13 cellular contexts compared by ENCODE assay signal in the genomic region with DNA sequence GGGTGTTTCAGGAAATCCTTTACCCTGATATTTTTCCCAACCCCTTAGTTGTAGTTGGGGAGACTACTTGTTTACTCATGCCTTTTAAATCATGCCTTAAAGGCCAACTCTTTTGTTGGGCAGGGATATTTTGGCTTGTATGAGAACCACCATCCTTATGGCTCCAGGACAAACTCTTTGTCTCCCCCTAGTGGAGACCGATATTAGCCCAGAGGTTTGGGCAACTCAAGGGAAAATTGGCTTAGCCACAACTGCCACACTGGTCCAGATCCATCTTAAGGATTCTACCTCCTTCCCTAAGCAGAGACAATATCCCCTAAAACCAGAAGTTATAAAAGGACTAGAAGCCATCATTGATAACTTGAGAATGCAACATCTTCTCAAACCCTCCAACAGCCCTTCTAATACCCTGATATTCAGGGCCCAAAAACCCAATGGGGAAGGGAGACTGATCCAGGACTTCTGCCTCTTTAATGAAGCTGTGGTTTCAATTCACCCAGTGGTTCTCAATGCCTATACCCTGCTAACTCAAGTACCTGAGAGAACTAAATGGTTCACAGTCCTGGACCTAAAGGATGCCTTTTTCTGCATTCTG.
DNase-seq lines count a peak whose midpoint lies in the region; ATAC-seq and TF ChIP-seq lines count a peak whose summit lies in the region.
"Had no signal": no experiment of that assay in that cellular context is flagged by ENCODE, and none has a peak within 500 bp of the region (broad histone marks: within the 10 kb centered on the region; RNA-seq: fewer than 3 reads in every experiment).

No MANE protein-coding gene starts in this region.

- POLR2A ChIA-PET in MCF 10A (lab: Yijun Ruan, JAX): no interaction called here

- TF ChIP-seq CTCF in MCF 10A (IDR thresholded peaks at IDR 0.05; ENCODE audit: unreplicated experiment) (peak; percentile 38), breast epithelium (IDR thresholded peaks at IDR 0.05) (no peak), chondrocyte (IDR thresholded peaks at IDR 0.05) (peak; percentile 22)

- BruUV-seq in MCF 10A (replicated peaks; lab: Mats Ljungman, UMichigan): no TSS peak

- H3K36me3 Mint-ChIP-seq in MCF 10A (ENCODE audit: insufficient read depth, unreplicated experiment): no peaks in the 10 kb centered on the region
- H3K36me3 Mint-ChIP-seq in chondrocyte (ENCODE audit: low read depth): no peaks in the 10 kb centered on the region
- H3K36me3 Mint-ChIP-seq: naive B cell had no signal

- no peak for DNase-seq in MCF 10A (ENCODE audit: unreplicated experiment)
- DNase-seq in breast epithelium (ENCODE audit: low spot score in 2 of 2): no peak
- peak; percentile 6 for DNase-seq in NCI-H2171 (lab: John Stamatoyannopoulos, UW)
- no peak for DNase-seq in chondrocyte (ENCODE audit: low spot score)
- no peak for DNase-seq in D341Med (ENCODE audit: low spot score)
- no peak for DNase-seq in NCI-H446 treated with DMSO at 0.1 percent for 48 hours (lab: John Stamatoyannopoulos, UW)
- no peak for DNase-seq in NCI-H1092 treated with DMSO at 0.1 percent for 48 hours (lab: John Stamatoyannopoulos, UW)
- DNase-seq: C1 segment of cervical spinal cord, IMR-90, naive B cell, T-helper 17 cell had no signal

- H3K9me3 ChIP-seq in breast epithelium: peaks cover 17 to 54% of the 10 kb centered on the region in 2 donors

- intact Hi-C loops in MCF 10A (cut with micrococcal nuclease): no loop called here
- intact Hi-C loops in breast epithelium (cut with DNase I; ENCODE audit: low total_unique reads): no loop called here

- H3K4me3 Mint-ChIP-seq in MCF 10A (ENCODE audit: unreplicated experiment) (no peak overlapping the region), chondrocyte (ENCODE audit: unreplicated experiment) (no peak overlapping the region)
- H3K4me3 Mint-ChIP-seq: naive B cell, T-helper 17 cell had no signal

- no peaks in the 10 kb centered on the region for H3K4me1 Mint-ChIP-seq in MCF 10A (ENCODE audit: insufficient read depth, unreplicated experiment)
- H3K4me1 Mint-ChIP-seq in chondrocyte (ENCODE audit: low read depth): no peaks in the 10 kb centered on the region
- H3K4me1 Mint-ChIP-seq: naive B cell, T-helper 17 cell had no signal

- H3K27me3 Mint-ChIP-seq in MCF 10A (ENCODE audit: insufficient read depth, unreplicated experiment) (no peaks in the 10 kb centered on the region), chondrocyte (ENCODE audit: low read depth) (no peaks in the 10 kb centered on the region)
- H3K27me3 Mint-ChIP-seq: naive B cell, T-helper 17 cell had no signal

- no peaks in the 10 kb centered on the region for H3K27me3 ChIP-seq in breast epithelium

- H3K4me3 ChIP-seq in breast epithelium: no peak overlapping the region
- H3K4me3 ChIP-seq: skin epidermis had no signal

- H3K9me3 Mint-ChIP-seq in MCF 10A (ENCODE audit: unreplicated experiment): peaks cover 8% of the 10 kb centered on the region
- H3K9me3 Mint-ChIP-seq in chondrocyte (ENCODE audit: low read depth): peaks cover 56% of the 10 kb centered on the region

- no peak overlapping the region for H3K27ac ChIP-seq in breast epithelium
- H3K27ac ChIP-seq: skin epidermis had no signal

- H3K4me1 ChIP-seq in breast epithelium: no peaks in the 10 kb centered on the region

- ATAC-seq in GM21576 (IDR thresholded peaks at IDR 0.05; ENCODE audit: unreplicated experiment): no peak
- ATAC-seq: T-helper 17 cell had no signal

- no peaks in the 10 kb centered on the region for H3K36me3 ChIP-seq in breast epithelium

- no peak overlapping the region for H3K27ac Mint-ChIP-seq in MCF 10A (ENCODE audit: low read depth, unreplicated experiment)
- H3K27ac Mint-ChIP-seq in chondrocyte (ENCODE audit: unreplicated experiment): no peak overlapping the region
- H3K27ac Mint-ChIP-seq: naive B cell, T-helper 17 cell had no signal

- no peak for TF ChIP-seq POLR2A in breast epithelium (IDR thresholded peaks at IDR 0.05)

- CTCF ChIA-PET in MCF 10A (lab: Yijun Ruan, JAX): no interaction called here

Comparison
In these comparisons a context has a peak if more than half of its experiments do, and no peak if none do; other contexts are left out.
1. CTCF ChIP-seq: peak in MCF 10A (single experiment) and chondrocyte (single experiment); none in breast epithelium (0 of 3).